Comparison of ENCODE assay signal across 1 cellular context in the genomic region with DNA sequence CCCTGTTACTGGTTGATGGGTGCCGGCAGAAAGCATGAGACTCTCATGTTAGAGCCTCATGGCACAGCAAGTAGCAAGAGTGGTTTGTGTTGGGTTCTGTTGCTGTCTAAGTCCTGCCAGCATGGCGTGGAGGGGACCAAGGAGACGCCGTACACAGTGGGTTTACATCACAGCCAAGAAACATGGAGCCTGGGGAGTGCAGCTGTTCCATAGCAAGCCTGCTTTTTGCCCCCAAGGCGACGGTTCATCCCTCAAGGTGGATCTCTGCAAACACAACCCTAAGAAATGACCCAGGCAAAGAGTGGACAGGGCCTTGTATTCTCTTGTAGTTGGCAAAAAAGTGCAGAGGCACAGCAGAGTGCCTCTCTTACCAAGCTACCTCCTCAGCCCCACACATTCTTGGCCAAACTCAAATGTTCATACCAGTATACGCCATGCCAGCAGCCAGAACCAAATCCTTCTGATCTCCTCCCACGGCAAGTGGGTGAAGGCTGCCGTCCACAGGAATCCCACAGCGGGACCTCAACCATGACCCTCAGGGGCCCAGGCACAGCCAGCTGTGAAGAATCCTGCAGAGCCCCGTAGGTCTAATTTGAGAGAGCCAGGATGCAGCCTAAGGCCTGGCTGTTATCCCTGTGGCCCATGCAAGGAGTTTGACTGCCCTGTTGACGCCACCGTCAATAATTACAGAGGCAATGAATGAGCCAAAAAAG.
TF ChIP-seq lines count a peak whose summit lies in the region.

No MANE protein-coding gene starts in this region.

TF ChIP-seq in GM23338, 12 proteins besides CTCF, POLR2A, EP300 and RAD21:
- TF ChIP-seq, protein P1, sequence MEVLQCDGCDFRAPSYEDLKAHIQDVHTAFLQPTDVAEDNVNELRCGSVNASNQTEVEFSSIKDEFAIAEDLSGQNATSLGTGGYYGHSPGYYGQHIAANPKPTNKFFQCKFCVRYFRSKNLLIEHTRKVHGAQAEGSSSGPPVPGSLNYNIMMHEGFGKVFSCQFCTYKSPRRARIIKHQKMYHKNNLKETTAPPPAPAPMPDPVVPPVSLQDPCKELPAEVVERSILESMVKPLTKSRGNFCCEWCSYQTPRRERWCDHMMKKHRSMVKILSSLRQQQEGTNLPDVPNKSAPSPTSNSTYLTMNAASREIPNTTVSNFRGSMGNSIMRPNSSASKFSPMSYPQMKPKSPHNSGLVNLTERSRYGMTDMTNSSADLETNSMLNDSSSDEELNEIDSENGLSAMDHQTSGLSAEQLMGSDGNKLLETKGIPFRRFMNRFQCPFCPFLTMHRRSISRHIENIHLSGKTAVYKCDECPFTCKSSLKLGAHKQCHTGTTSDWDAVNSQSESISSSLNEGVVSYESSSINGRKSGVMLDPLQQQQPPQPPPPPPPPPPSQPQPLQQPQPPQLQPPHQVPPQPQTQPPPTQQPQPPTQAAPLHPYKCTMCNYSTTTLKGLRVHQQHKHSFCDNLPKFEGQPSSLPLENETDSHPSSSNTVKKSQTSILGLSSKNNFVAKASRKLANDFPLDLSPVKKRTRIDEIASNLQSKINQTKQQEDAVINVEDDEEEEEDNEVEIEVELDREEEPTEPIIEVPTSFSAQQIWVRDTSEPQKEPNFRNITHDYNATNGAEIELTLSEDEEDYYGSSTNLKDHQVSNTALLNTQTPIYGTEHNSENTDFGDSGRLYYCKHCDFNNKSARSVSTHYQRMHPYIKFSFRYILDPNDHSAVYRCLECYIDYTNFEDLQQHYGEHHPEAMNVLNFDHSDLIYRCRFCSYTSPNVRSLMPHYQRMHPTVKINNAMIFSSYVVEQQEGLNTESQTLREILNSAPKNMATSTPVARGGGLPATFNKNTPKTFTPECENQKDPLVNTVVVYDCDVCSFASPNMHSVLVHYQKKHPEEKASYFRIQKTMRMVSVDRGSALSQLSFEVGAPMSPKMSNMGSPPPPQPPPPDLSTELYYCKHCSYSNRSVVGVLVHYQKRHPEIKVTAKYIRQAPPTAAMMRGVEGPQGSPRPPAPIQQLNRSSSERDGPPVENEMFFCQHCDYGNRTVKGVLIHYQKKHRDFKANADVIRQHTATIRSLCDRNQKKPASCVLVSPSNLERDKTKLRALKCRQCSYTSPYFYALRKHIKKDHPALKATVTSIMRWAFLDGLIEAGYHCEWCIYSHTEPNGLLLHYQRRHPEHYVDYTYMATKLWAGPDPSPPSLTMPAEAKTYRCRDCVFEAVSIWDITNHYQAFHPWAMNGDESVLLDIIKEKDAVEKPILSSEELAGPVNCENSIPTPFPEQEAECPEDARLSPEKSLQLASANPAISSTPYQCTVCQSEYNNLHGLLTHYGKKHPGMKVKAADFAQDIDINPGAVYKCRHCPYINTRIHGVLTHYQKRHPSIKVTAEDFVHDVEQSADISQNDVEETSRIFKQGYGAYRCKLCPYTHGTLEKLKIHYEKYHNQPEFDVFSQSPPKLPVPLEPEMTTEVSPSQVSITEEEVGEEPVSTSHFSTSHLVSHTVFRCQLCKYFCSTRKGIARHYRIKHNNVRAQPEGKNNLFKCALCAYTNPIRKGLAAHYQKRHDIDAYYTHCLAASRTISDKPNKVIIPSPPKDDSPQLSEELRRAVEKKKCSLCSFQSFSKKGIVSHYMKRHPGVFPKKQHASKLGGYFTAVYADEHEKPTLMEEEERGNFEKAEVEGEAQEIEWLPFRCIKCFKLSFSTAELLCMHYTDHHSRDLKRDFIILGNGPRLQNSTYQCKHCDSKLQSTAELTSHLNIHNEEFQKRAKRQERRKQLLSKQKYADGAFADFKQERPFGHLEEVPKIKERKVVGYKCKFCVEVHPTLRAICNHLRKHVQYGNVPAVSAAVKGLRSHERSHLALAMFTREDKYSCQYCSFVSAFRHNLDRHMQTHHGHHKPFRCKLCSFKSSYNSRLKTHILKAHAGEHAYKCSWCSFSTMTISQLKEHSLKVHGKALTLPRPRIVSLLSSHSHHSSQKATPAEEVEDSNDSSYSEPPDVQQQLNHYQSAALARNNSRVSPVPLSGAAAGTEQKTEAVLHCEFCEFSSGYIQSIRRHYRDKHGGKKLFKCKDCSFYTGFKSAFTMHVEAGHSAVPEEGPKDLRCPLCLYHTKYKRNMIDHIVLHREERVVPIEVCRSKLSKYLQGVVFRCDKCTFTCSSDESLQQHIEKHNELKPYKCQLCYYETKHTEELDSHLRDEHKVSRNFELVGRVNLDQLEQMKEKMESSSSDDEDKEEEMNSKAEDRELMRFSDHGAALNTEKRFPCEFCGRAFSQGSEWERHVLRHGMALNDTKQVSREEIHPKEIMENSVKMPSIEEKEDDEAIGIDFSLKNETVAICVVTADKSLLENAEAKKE (CRISPR knock-in tag; IDR thresholded peaks at IDR 0.05) = no peak
- no peak for TF ChIP-seq NANOG (IDR thresholded peaks at IDR 0.05; ENCODE audit: borderline replicate concordance)
- no peak for TF ChIP-seq STAT1 (IDR thresholded peaks at IDR 0.05; ENCODE audit: unreplicated experiment)
- no peak for TF ChIP-seq EZH2phosphoT487 (IDR thresholded peaks at IDR 0.05; ENCODE audit: unreplicated experiment)
- no peak for TF ChIP-seq JUNB (IDR thresholded peaks at IDR 0.05; ENCODE audit: unreplicated experiment)
- TF ChIP-seq CREB1 (CRISPR knock-in tag; IDR thresholded peaks at IDR 0.05; ENCODE audit: low read depth) = no peak
